10 cellular contexts compared by ENCODE assay signal in genomic region chr5:143174714-143175398, GRCh38.
A peak's percentile ranks its signal among the peaks of the same experiment; 100 is the strongest.
DNase-seq lines count a peak whose midpoint lies in the region; ATAC-seq and TF ChIP-seq lines count a peak whose summit lies in the region.
"Had no signal": no experiment of that assay in that cellular context is flagged by ENCODE, and none has a peak within 500 bp of the region (broad histone marks: within the 10 kb centered on the region; RNA-seq: fewer than 3 reads in every experiment).

No MANE protein-coding gene starts in this region.

- no peaks in the 10 kb centered on the region for H3F3A ChIP-seq in OCI-LY1 (ENCODE audit: insufficient read depth, low read length)

- peaks cover 28 to 44% (median 31%) of the 10 kb centered on the region in 10 experiments for H3K4me1 ChIP-seq in BLaER1 treated with 17β-estradiol and CSF1 and Interleukin-3, amounts not matched to agents 10 nM and 100 nM
- H3K4me1 ChIP-seq in OCI-LY1 (ENCODE audit: insufficient read depth, low read length, severe bottlenecking): peaks cover 44% of the 10 kb centered on the region

- no peak overlapping the region for H2AFZ ChIP-seq in OCI-LY1 (ENCODE audit: low read length)

- ATAC-seq in GM19395 (IDR thresholded peaks at IDR 0.05; ENCODE audit: unreplicated experiment) (peak; percentile 96), HG02884 (IDR thresholded peaks at IDR 0.05; ENCODE audit: unreplicated experiment) (peak; percentile 88)

- peaks cover 0 to 15% (median 1%) of the 10 kb centered on the region in 11 experiments; a peak in 7 of 22 replicates for H3K9me3 ChIP-seq in BLaER1 treated with 17β-estradiol and CSF1 and Interleukin-3, amounts not matched to agents 10 nM and 100 nM (replicated peaks in 1 of 11)
- no peaks in the 10 kb centered on the region for H3K9me3 ChIP-seq in OCI-LY1 (ENCODE audit: low read length)
- H3K9me3 ChIP-seq: pancreas had no signal

- peak overlapping the region in 8 of 11 experiments; percentile 2 to 96 (median 56); a peak in 10 of 22 replicates for H3K27ac ChIP-seq in BLaER1 treated with 17β-estradiol and CSF1 and Interleukin-3, amounts not matched to agents 10 nM and 100 nM
- H3K27ac ChIP-seq in OCI-LY1 (ENCODE audit: low read depth, low read length, poor library complexity, severe bottlenecking): peak overlapping the region; percentile 6
- H3K27ac ChIP-seq: pancreas had no signal

- peaks cover 0 to 21% (median 0%) of the 10 kb centered on the region in 11 experiments; a peak in 1 of 22 replicates for H4K20me1 ChIP-seq in BLaER1 treated with 17β-estradiol and CSF1 and Interleukin-3, amounts not matched to agents 10 nM and 100 nM
- H4K20me1 ChIP-seq in OCI-LY1 (ENCODE audit: insufficient read depth, low read length): no peaks in the 10 kb centered on the region

- no peak overlapping the region for H3K4me3 ChIP-seq in BLaER1 treated with 17β-estradiol and CSF1 and Interleukin-3, amounts not matched to agents 10 nM and 100 nM
- H3K4me3 ChIP-seq in OCI-LY1 (ENCODE audit: low read depth, low read length, poor library complexity, severe bottlenecking): no peak overlapping the region
- H3K4me3 ChIP-seq: pancreas had no signal

- peaks cover 0 to 84% (median 8%) of the 10 kb centered on the region in 11 experiments; a peak in 11 of 22 replicates for H3K36me3 ChIP-seq in BLaER1 treated with 17β-estradiol and CSF1 and Interleukin-3, amounts not matched to agents 10 nM and 100 nM
- no peaks in the 10 kb centered on the region for H3K36me3 ChIP-seq in OCI-LY1 (ENCODE audit: insufficient read depth, low read length)
- H3K36me3 ChIP-seq: pancreas had no signal

- H3K4me2 ChIP-seq in BLaER1 treated with 17β-estradiol and CSF1 and Interleukin-3, amounts not matched to agents 10 nM and 100 nM: no peak overlapping the region
- no peak overlapping the region for H3K4me2 ChIP-seq in OCI-LY1 (ENCODE audit: low read length)

- no peak overlapping the region for H3K9ac ChIP-seq in BLaER1 treated with 17β-estradiol and CSF1 and Interleukin-3, amounts not matched to agents 10 nM and 100 nM
- H3K9ac ChIP-seq in OCI-LY1 (ENCODE audit: low read length): no peak overlapping the region; the same call in 1 of the 2 replicates

- no peaks in the 10 kb centered on the region for H3K9me2 ChIP-seq in OCI-LY1 (ENCODE audit: low read depth, low read length)

- H3K27me3 ChIP-seq in BLaER1 treated with 17β-estradiol and CSF1 and Interleukin-3, amounts not matched to agents 10 nM and 100 nM: no peaks in the 10 kb centered on the region
- no peaks in the 10 kb centered on the region for H3K27me3 ChIP-seq in OCI-LY1 (ENCODE audit: insufficient read depth, low read length)
- H3K27me3 ChIP-seq: pancreas had no signal

- DNase-seq in iPS-NIHi7 (ENCODE audit: extremely low spot score): no peak
- DNase-seq in globus pallidus (ENCODE audit: low spot score): no peak
- no peak for DNase-seq in activated effector memory CD4-positive, alpha-beta T cell treated with anti-CD3 and anti-CD28 coated beads, Interleukin-2, amount 50 U/mL, for 16 hours
- no peak for DNase-seq in cerebellar cortex (ENCODE audit: low spot score)
- DNase-seq: MV-4-11, pancreas had no signal

- H3K79me2 ChIP-seq in OCI-LY1 (ENCODE audit: insufficient read depth, low read length): no peaks in the 10 kb centered on the region

- TF ChIP-seq CTCF in OCI-LY1 (IDR thresholded peaks at IDR 0.05; ENCODE audit: low read length): no peak
